ENCODE assay signal across 10 cellular contexts in genomic region chr7:65832281-65832680, GRCh38.
DNase-seq lines count a peak whose midpoint lies in the region; ATAC-seq and TF ChIP-seq lines count a peak whose summit lies in the region.
"Had no signal": no experiment of that assay in that cellular context is flagged by ENCODE, and none has a peak within 500 bp of the region (broad histone marks: within the 10 kb centered on the region; RNA-seq: fewer than 3 reads in every experiment).

No MANE protein-coding gene starts in this region.

- TF ChIP-seq RAD21 in Ishikawa (IDR thresholded peaks at IDR 0.05; ENCODE audit: low read depth), result no peak

- ATAC-seq in DND-41 (ENCODE audit: insufficient read depth, low read depth) (no peak; the same call in 2 of the 3 replicates), GM18868 (IDR thresholded peaks at IDR 0.05; ENCODE audit: unreplicated experiment) (no peak), GM18517 (IDR thresholded peaks at IDR 0.05; ENCODE audit: unreplicated experiment) (no peak), GM21367 (IDR thresholded peaks at IDR 0.05; ENCODE audit: unreplicated experiment) (no peak)

- no peak for TF ChIP-seq EP300 in Ishikawa (IDR thresholded peaks at IDR 0.05; ENCODE audit: borderline replicate concordance)

- no peak overlapping the region for H3K4me2 ChIP-seq in DND-41 (ENCODE audit: insufficient read depth, low read length)

- no peak overlapping the region for H3K27ac ChIP-seq in DND-41 (ENCODE audit: low read length)

- no peaks in the 10 kb centered on the region for H4K20me1 ChIP-seq in DND-41 (ENCODE audit: insufficient read depth, low read length)

- no peaks in the 10 kb centered on the region for H3K79me2 ChIP-seq in DND-41 (ENCODE audit: insufficient read depth, low read length)

- H3K36me3 ChIP-seq in DND-41 (ENCODE audit: insufficient read depth, low read length), result no peaks in the 10 kb centered on the region

- H2AFZ ChIP-seq in DND-41 (ENCODE audit: low read depth, low read length), result no peak overlapping the region

- H3K4me1 ChIP-seq in DND-41 (ENCODE audit: insufficient read depth, low read length), result no peaks in the 10 kb centered on the region

- DNase-seq in DND-41, result peak; percentile 54
- peak; percentile 78 for DNase-seq in astrocyte of the hippocampus (ENCODE audit: low read depth, low spot score)
- peak; percentile 60 for DNase-seq in iris pigment epithelial cell (ENCODE audit: low read depth)
- DNase-seq in activated CD4-positive, CD25-positive, alpha-beta regulatory T cell (lab: John Stamatoyannopoulos, UW), result no peak
- DNase-seq: HCEC 1CT, NCI-H1930 had no signal

- TF ChIP-seq CTCF in DND-41 (IDR thresholded peaks at IDR 0.05; ENCODE audit: borderline replicate concordance, extremely low read depth, low read length, poor library complexity, severe bottlenecking), result no peak

- H3K9me3 ChIP-seq in DND-41 (ENCODE audit: insufficient read depth, low read length, severe bottlenecking), result no peaks in the 10 kb centered on the region

- no peaks in the 10 kb centered on the region for H3K27me3 ChIP-seq in DND-41 (ENCODE audit: insufficient read depth, low read length, poor library complexity)

- no peak overlapping the region for H3K9ac ChIP-seq in DND-41 (ENCODE audit: low read depth, low read length)

- no peak overlapping the region for H3K4me3 ChIP-seq in DND-41 (ENCODE audit: low read depth in 1 of 2, low read length in 2 of 2)

TF ChIP-seq in Ishikawa, 13 proteins besides CTCF, POLR2A, EP300 and RAD21:
- TF ChIP-seq USF1 (IDR thresholded peaks at IDR 0.05), result no peak
- TF ChIP-seq NFIC (IDR thresholded peaks at IDR 0.05), result peak; percentile 18; the same call in 1 of the 2 replicates
- TF ChIP-seq REST (IDR thresholded peaks at IDR 0.05; ENCODE audit: low read depth), result peak; percentile 89
- no peak for TF ChIP-seq YY1 (IDR thresholded peaks at IDR 0.05; ENCODE audit: low read depth)
- no peak for TF ChIP-seq TAF1 (IDR thresholded peaks at IDR 0.05; ENCODE audit: low read depth)

Comparison
In these comparisons a context has a peak if more than half of its experiments do, and no peak if none do; other contexts are left out.
1. DNase-seq: peak in DND-41 (single experiment), astrocyte of the hippocampus (single experiment) and iris pigment epithelial cell (single experiment); none in activated CD4-positive, CD25-positive, alpha-beta regulatory T cell (0 of 4).